Comparison of ENCODE assay signal across 9 cellular contexts in genomic region chr11:8809605-8810272, GRCh38.
DNase-seq lines count a peak whose midpoint lies in the region; ATAC-seq and TF ChIP-seq lines count a peak whose summit lies in the region.
"Had no signal": no experiment of that assay in that cellular context is flagged by ENCODE, and none has a peak within 500 bp of the region (broad histone marks: within the 10 kb centered on the region; RNA-seq: fewer than 3 reads in every experiment).

No MANE protein-coding gene starts in this region.

- H3K4me3 ChIP-seq in AG09309 (ENCODE audit: control insufficient read depth, low read depth, low read length) (peak overlapping the region; percentile 54), Panc1 (ENCODE audit: low read depth in 2 of 2, low read length in 2 of 2) (peak overlapping the region; percentile 53 to 60), fibroblast of mammary gland (ENCODE audit: control insufficient read depth, low read depth, low read length) (peak overlapping the region; percentile 72)

- CTCF ChIA-PET in Panc1 (lab: Charles Lee) = interaction anchor here (0.6 to 1.4 kb wide), 3 partner anchors 23 to 206 kb away, joined by 4 to 8 read pairs (median 6); no protein-coding TSS in a partner anchor

- peak overlapping the region; percentile 98 for H3K27ac Mint-ChIP-seq in neural crest cell (ENCODE audit: unreplicated experiment)

- no peaks in the 10 kb centered on the region for H3K27me3 ChIP-seq in Panc1 (ENCODE audit: control insufficient read depth, insufficient read depth, low read length)

- no peaks in the 10 kb centered on the region for H3K9me3 Mint-ChIP-seq in neural crest cell

- no peaks in the 10 kb centered on the region for H3K27me3 Mint-ChIP-seq in neural crest cell (ENCODE audit: low read depth)

- peaks cover 62% of the 10 kb centered on the region for H3K4me1 ChIP-seq in Panc1 (ENCODE audit: control insufficient read depth, insufficient read depth, low read length)

- peak overlapping the region; percentile 93 for H3K4me3 Mint-ChIP-seq in neural crest cell

- H3K36me3 Mint-ChIP-seq in neural crest cell (ENCODE audit: low read depth) = no peaks in the 10 kb centered on the region

- H3K27ac ChIP-seq in Panc1 (ENCODE audit: low read length) = peak overlapping the region; percentile 93

- ATAC-seq in Panc1 (no peak), HG02571 (IDR thresholded peaks at IDR 0.05; ENCODE audit: unreplicated experiment) (no peak)

- no peak for TF ChIP-seq CTCF in AG09309 (IDR thresholded peaks at IDR 0.05; ENCODE audit: control insufficient read depth, insufficient read depth, low read depth, low read length, missing control alignments)
- TF ChIP-seq CTCF in Panc1 (IDR thresholded peaks at IDR 0.05) = no peak
- no peak for TF ChIP-seq CTCF in fibroblast of mammary gland (conservative IDR thresholded peaks at IDR 0.05; ENCODE audit: control insufficient read depth, insufficient read depth, low read depth, low read length)
- no peak for TF ChIP-seq CTCF in neural crest cell (conservative IDR thresholded peaks at IDR 0.05)

- peaks cover 63% of the 10 kb centered on the region for H3K4me1 Mint-ChIP-seq in neural crest cell

- H3K36me3 ChIP-seq in Panc1 (ENCODE audit: control insufficient read depth, insufficient read depth, low read length) = no peaks in the 10 kb centered on the region

- POLR2A ChIA-PET in Panc1 (lab: Charles Lee) = interaction anchor here (0.6 to 0.8 kb wide), 8 partner anchors 9 to 121 kb away, joined by 3 to 8 read pairs (median 4); no protein-coding TSS in a partner anchor

- intact Hi-C loops in Panc1 (cut with micrococcal nuclease; ENCODE audit: unreplicated experiment) = loop anchor here (5.0 kb wide), 1 partner anchor 122 kb away; no protein-coding TSS in a partner anchor

- BruUV-seq in Panc1 (replicated peaks; lab: Mats Ljungman, UMichigan) = no TSS peak

- DNase-seq in AG09309 (ENCODE audit: low read depth) = no peak
- no peak for DNase-seq in Panc1 (ENCODE audit: low read depth, low spot score)
- no peak for DNase-seq in fibroblast of mammary gland (ENCODE audit: low read depth)
- DNase-seq in neural crest cell (ENCODE audit: low read depth, low spot score) = no peak
- DNase-seq in activated gamma-delta T cell treated with Interleukin-2 at 50 U/mL for 16 hours = no peak
- no peak for DNase-seq in NCI-H446 treated with DMSO at 0.1 percent for 48 hours (lab: John Stamatoyannopoulos, UW)
- DNase-seq in occipital lobe (lab: John Stamatoyannopoulos, UW) = no peak
- DNase-seq: activated effector memory CD4-positive, alpha-beta T cell treated with anti-CD3 and anti-CD28 coated beads, Interleukin-2, amount 50 U/mL, for 16 hours had no signal

- H3K9me3 ChIP-seq in Panc1 (ENCODE audit: control insufficient read depth, insufficient read depth, low read depth, low read length) = no peaks in the 10 kb centered on the region

- in situ Hi-C loops in Panc1 (cut with HindIII; ENCODE audit: low pct_unique_long_range_greater_than_20kb, low sequenced_read_pairs) = no loop called here
